8 cellular contexts compared by ENCODE assay signal in genomic region chr19:8578642-8579265, GRCh38. TPM values are rescaled to one million over a fixed set of nuclear protein-coding genes. Genes with fewer than 3 reads are reported as not detected.
DNase-seq lines count a peak whose midpoint lies in the region; ATAC-seq and TF ChIP-seq lines count a peak whose summit lies in the region.

No MANE protein-coding gene starts in this region.

- no peaks in the 10 kb centered on the region for H3K36me3 ChIP-seq in PC-9 (ENCODE audit: low read depth)
- no peaks in the 10 kb centered on the region for H3K36me3 ChIP-seq in esophagus squamous epithelium
- H3K36me3 ChIP-seq in neural cell (ENCODE audit: insufficient read depth, low read length) = no peaks in the 10 kb centered on the region

- WGBS in esophagus squamous epithelium, 2 donors = 23 to 28% methylated on average over 12 to 16 of the region's 17 CpGs

- H4K20me1 ChIP-seq in PC-9 (ENCODE audit: insufficient read depth) (no peaks in the 10 kb centered on the region), neural cell (ENCODE audit: insufficient read depth) (no peaks in the 10 kb centered on the region)

- DNase-seq in AG20443 (ENCODE audit: low spot score) (peak; percentile 81), H4 (ENCODE audit: low spot score) (peak; percentile 58), PC-9 (peak; percentile 55 to 63), esophagus squamous epithelium (lab: John Stamatoyannopoulos, UW) (no peak), stromal cell of bone marrow (ENCODE audit: low read depth) (peak; percentile 30)
- DNase-seq in activated T-cell treated with anti-CD3 and anti-CD28 coated beads, Interleukin-2, amount 50 U/mL, for 1 hour = peak; percentile 85

- no peak for TF ChIP-seq EP300 in neural cell (conservative IDR thresholded peaks at IDR 0.05; ENCODE audit: poor library complexity, severe bottlenecking)

- no peak overlapping the region for H3K4me2 ChIP-seq in PC-9
- H3K4me2 ChIP-seq in neural cell (ENCODE audit: low read length) = no peak overlapping the region

- H3K27me3 ChIP-seq in PC-9 (ENCODE audit: insufficient read depth, low read depth) (peaks cover 11% of the 10 kb centered on the region; the same call in 1 of the 2 replicates), esophagus squamous epithelium (peaks cover 0 to 28% (median 0%) of the 10 kb centered on the region in 4 donors), neural cell (ENCODE audit: insufficient read depth, low read depth, low read length) (no peaks in the 10 kb centered on the region)

- intact Hi-C loops in PC-9 (cut with micrococcal nuclease; ENCODE audit: unreplicated experiment) (loop anchor here (1.0 kb wide), 1 partner anchor 9 kb away; no protein-coding TSS in a partner anchor), esophagus squamous epithelium (cut with DNase I) (no loop called here)

- TF ChIP-seq CTCF in PC-9 (conservative IDR thresholded peaks at IDR 0.05) = peak; percentile 99
- peak; percentile 75 to 93 (median 85) for TF ChIP-seq CTCF in esophagus squamous epithelium (IDR thresholded peaks at IDR 0.05)
- TF ChIP-seq CTCF in neural cell (IDR thresholded peaks at IDR 0.05; ENCODE audit: poor library complexity, severe bottlenecking) = peak; percentile 79

- CTCF ChIA-PET in PC-9 (lab: Charles Lee) = interaction anchor here (0.5 to 1.4 kb wide), 7 partner anchors 8 to 556 kb away, joined by 3 to 6 read pairs (median 5); partner anchors contain the start of gene ZNF414

- H3F3A ChIP-seq in PC-9 (ENCODE audit: insufficient read depth, low read depth) = peaks cover 47% of the 10 kb centered on the region
- H3F3A ChIP-seq in neural cell (ENCODE audit: insufficient read depth, low read length, poor library complexity, severe bottlenecking) = no peaks in the 10 kb centered on the region

- H3K9ac ChIP-seq in neural cell (ENCODE audit: low read length) = no peak overlapping the region

- no peaks in the 10 kb centered on the region for H3K9me2 ChIP-seq in PC-9 (ENCODE audit: insufficient read depth)
- no peaks in the 10 kb centered on the region for H3K9me2 ChIP-seq in neural cell (ENCODE audit: insufficient read depth, low read length)

- H3K9me3 ChIP-seq in PC-9 (ENCODE audit: insufficient read depth, low read depth) = no peaks in the 10 kb centered on the region
- no peaks in the 10 kb centered on the region for H3K9me3 ChIP-seq in esophagus squamous epithelium
- no peaks in the 10 kb centered on the region for H3K9me3 ChIP-seq in neural cell (ENCODE audit: low read length)

- TF ChIP-seq POLR2A in esophagus squamous epithelium (IDR thresholded peaks at IDR 0.05) = no peak

- H3K27ac ChIP-seq in PC-9 (no peak overlapping the region), esophagus squamous epithelium (no peak overlapping the region), neural cell (ENCODE audit: low read length) (no peak overlapping the region)

- H2AFZ ChIP-seq in PC-9 (no peak overlapping the region), neural cell (ENCODE audit: low read depth, low read length) (no peak overlapping the region)

- BruUV-seq in PC-9 (replicated peaks; lab: Mats Ljungman, UMichigan) = no TSS peak

- peak; percentile 45 for TF ChIP-seq RAD21 in neural cell (conservative IDR thresholded peaks at IDR 0.05)

- H3K79me2 ChIP-seq in PC-9 (ENCODE audit: low read depth) (no peaks in the 10 kb centered on the region), neural cell (replicated peaks; ENCODE audit: insufficient read depth, low read length) (no peaks in the 10 kb centered on the region)

- no peak for ATAC-seq in HG02588 (IDR thresholded peaks at IDR 0.05; ENCODE audit: unreplicated experiment)

- no peak overlapping the region for H3K4me3 ChIP-seq in PC-9
- H3K4me3 ChIP-seq in esophagus squamous epithelium = no peak overlapping the region
- H3K4me3 ChIP-seq in neural cell (ENCODE audit: low read length) = no peak overlapping the region

- H3K4me1 ChIP-seq in PC-9 (replicated peaks; ENCODE audit: insufficient read depth) (peaks cover 23% of the 10 kb centered on the region), esophagus squamous epithelium (peaks cover 9 to 52% (median 14%) of the 10 kb centered on the region in 3 donors)

- POLR2A ChIA-PET in PC-9 (lab: Charles Lee; ENCODE audit: unreplicated experiment) = interaction anchor here (0.6 kb wide), 1 partner anchor 189 kb away, joined by 3 read pairs; the partner anchor contains the start of gene RAB11B

TF ChIP-seq in neural cell, 6 proteins besides CTCF, POLR2A, EP300 and RAD21:
- TF ChIP-seq TAF1 (IDR thresholded peaks at IDR 0.05; ENCODE audit: low read depth) (no peak), EZH2 (IDR thresholded peaks at IDR 0.05; ENCODE audit: borderline replicate concordance, insufficient read depth, low read length, poor library complexity, severe bottlenecking) (no peak), SMC3 (conservative IDR thresholded peaks at IDR 0.05; ENCODE audit: poor library complexity) (no peak), REST (IDR thresholded peaks at IDR 0.05; ENCODE audit: borderline replicate concordance) (no peak), MXI1 (conservative IDR thresholded peaks at IDR 0.05; ENCODE audit: poor library complexity, severe bottlenecking) (no peak), POLR2AphosphoS5 (IDR thresholded peaks at IDR 0.05) (no peak)

RNA-seq across cellular contexts. Expression of gene MYO1F, which starts 1.5 kb away (rescaled TPM):
- total RNA-seq in H4 (2014; rRNA removed; shearing (Covaris generic)) = 0.17 TPM in 1 of 2 replicates, not detected in the other
- total RNA-seq in PC-9 (2021) (0.53 and 1.3 TPM in 2 replicates), esophagus squamous epithelium (10 to 100 TPM in 2 of 4 donors, 1 to 10 TPM in 2; 1.6 to 14.3 (median 8.5) TPM)
- 0.40 TPM in 2 replicates for polyA plus RNA-seq in neural cell
- 1.5 TPM in 1 of 2 replicates, not detected in the other for polyA minus RNA-seq in neural cell

RNA-seq across cellular contexts. Expression of gene ADAMTS10, which starts 31.8 kb away (rescaled TPM):
- 0.62 and 0.83 TPM in 2 replicates for total RNA-seq in H4 (2014; rRNA removed; shearing (Covaris generic))
- total RNA-seq in PC-9 (2021) (0.60 TPM in 1 of 2 replicates, not detected in the other), esophagus squamous epithelium (1 to 10 TPM; 2.0 to 8.8 (median 3.6) TPM)
- polyA plus RNA-seq in neural cell = 99.4 and 143 TPM in 2 replicates
- polyA minus RNA-seq in neural cell = 77.4 and 80.6 TPM in 2 replicates

RNA-seq across cellular contexts. Expression of gene NFILZ, which starts 51.7 kb away (rescaled TPM):
- not detected in 2 replicates for total RNA-seq in H4 (2014; rRNA removed; shearing (Covaris generic))
- total RNA-seq in PC-9 (2021) (not detected in 2 replicates), esophagus squamous epithelium (not detected)
- polyA plus RNA-seq in neural cell = not detected in 2 replicates
- polyA minus RNA-seq in neural cell = not detected in 2 replicates
